In the genomic region with DNA sequence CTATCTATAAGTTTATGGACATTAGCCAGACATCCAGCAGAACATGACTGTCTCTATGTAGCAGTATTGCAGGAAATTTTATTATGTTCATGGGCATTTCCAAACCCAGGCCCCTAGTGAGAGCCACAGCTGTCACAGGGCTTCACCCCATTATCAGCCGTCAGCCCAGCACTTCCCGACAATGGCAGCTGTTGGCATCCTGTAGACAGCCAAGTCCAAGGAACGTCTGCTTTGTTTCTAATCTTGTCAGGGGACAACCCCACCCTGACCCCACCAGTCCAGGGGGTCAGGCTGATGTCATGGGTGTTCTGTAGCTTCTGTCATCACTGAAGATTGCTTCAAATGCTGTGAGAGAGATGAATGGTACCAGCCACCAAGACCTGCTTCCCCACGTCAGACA, we compare ENCODE assay signal across 27 cellular contexts.
"Had no signal": no experiment of that assay in that cellular context is flagged by ENCODE, and none has a peak within 500 bp of the region (broad histone marks: within the 10 kb centered on the region; RNA-seq: fewer than 3 reads in every experiment).

No MANE protein-coding gene starts in this region.

- H3K4me3 ChIP-seq: left lung, lower lobe of right lung, pancreas, prostate gland, right lobe of liver, skin epidermis, stomach, suprapubic skin, thoracic aorta, tibial artery, upper lobe of right lung had no signal

- H3K27me3 ChIP-seq: left lung, right lobe of liver, stomach, suprapubic skin, tibial artery, upper lobe of right lung had no signal

- H3K36me3 ChIP-seq: left lung, lower lobe of right lung, pancreas, prostate gland, right lobe of liver, stomach, suprapubic skin, thoracic aorta, tibial artery, upper lobe of right lung had no signal

- H3K27ac ChIP-seq: left lung, lower lobe of right lung, pancreas, prostate gland, right lobe of liver, skin epidermis, stomach, suprapubic skin, thoracic aorta, tibial artery, upper lobe of right lung had no signal

- H3K9me3 ChIP-seq: left lung, lower lobe of right lung, pancreas, prostate gland, right lobe of liver, stomach, suprapubic skin, thoracic aorta, tibial artery, upper lobe of right lung had no signal

- H3K4me1 ChIP-seq: left lung, lower lobe of right lung, pancreas, prostate gland, right lobe of liver, stomach, suprapubic skin, upper lobe of right lung had no signal

- ATAC-seq: left colon; left lung; lower lobe of right lung; naive thymus-derived CD8-positive, alpha-beta T cell; pancreas; right lobe of liver; stimulated activated naive B cell treated with anti-CD40 and anti-IgM and Interleukin-4, amounts not matched to agents 10 μg/mL and 1 μg/mL and 100 μg/mL, for 72 hours; stimulated activated naive CD8-positive, alpha-beta T cell treated with anti-CD3 and anti-CD28 coated beads, Interleukin-15, Interleukin-2, amounts not matched to agents 100 U/mL and 50 U/mL, for 24 hours; upper lobe of right lung had no signal

- DNase-seq: hippocampal formation; kidney glomerular epithelial cell; left colon; left lung; lower lobe of right lung; mammary epithelial cell; mesenchymal stem cell; naive thymus-derived CD8-positive, alpha-beta T cell; nucleus accumbens; pancreas; posterior cingulate gyrus; retina; right lobe of liver; stimulated activated CD4-positive, alpha-beta T cell treated with anti-CD3 and anti-CD28 coated beads, Interleukin-12 subunit alpha, Interleukin-12 subunit beta, amount 100 ng/mL, for 4 hours; stimulated activated CD4-positive, alpha-beta T cell treated with anti-CD3 and anti-CD28 coated beads, Interleukin-15, amount 100 ng/mL, for 24 hours; stimulated activated CD4-positive, alpha-beta T cell treated with anti-CD3 and anti-CD28 coated beads, Interleukin-2, amount 100 ng/mL, for 24 hours; stimulated activated CD4-positive, alpha-beta T cell treated with anti-CD3 and anti-CD28 coated beads, Interleukin-4, amount 100 ng/mL, for 1 hour; stimulated activated naive B cell treated with anti-CD40 and anti-IgM and Interleukin-4, amounts not matched to agents 10 μg/mL and 1 μg/mL and 100 μg/mL, for 72 hours; stimulated activated naive CD8-positive, alpha-beta T cell treated with anti-CD3 and anti-CD28 coated beads, Interleukin-15, Interleukin-2, amounts not matched to agents 100 U/mL and 50 U/mL, for 24 hours; stomach; tibial artery; trophoblast cell; upper lobe of right lung had no signal
